Comparison of ENCODE assay signal across 16 cellular contexts in the genomic region with DNA sequence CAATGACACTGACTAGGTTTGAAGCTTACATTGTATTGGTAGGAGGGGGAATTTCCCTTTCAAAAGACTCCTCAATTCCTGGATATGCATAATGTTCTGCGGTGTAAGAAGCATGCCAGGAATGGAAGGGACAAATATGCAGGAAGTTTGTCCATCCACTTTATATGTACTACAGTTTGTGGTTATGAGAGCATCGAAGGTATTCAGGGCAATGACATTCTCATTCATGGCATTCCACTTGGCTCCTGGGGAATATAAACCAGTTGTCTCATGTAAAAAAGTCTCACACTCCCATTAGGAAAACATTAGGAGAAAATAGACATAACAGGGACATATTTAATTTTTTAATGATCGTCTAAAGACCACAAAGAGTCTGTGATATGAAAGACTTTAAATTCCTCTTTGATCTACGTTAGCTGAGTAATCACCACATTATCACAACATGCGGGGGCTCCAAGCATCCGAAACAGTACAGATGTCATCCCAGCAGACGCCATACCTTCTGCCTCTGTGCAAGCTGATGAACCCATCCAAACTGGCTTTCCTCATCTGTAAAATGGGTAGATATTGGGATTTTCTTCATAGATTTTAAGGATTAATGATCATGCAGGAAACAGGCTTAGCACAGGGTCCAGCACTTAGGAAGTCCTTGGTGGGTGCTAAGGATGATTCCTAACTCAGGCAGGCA.
DNase-seq lines count a peak whose midpoint lies in the region; ATAC-seq and FAIRE-seq lines count a peak whose summit lies in the region.
"Had no signal": no experiment of that assay in that cellular context is flagged by ENCODE, and none has a peak within 500 bp of the region (broad histone marks: within the 10 kb centered on the region; RNA-seq: fewer than 3 reads in every experiment).

No MANE protein-coding gene starts in this region.

- peak overlapping the region; percentile 80 for H2BK120ac ChIP-seq in trophoblast cell (ENCODE audit: insufficient read depth, low read length, poor library complexity)

- H3K4me3 ChIP-seq in trophoblast cell (ENCODE audit: low read depth, low read length) = no peak overlapping the region
- no peak overlapping the region for H3K4me3 ChIP-seq in right cardiac atrium (ENCODE audit: low read length)
- H3K4me3 ChIP-seq: right atrium auricular region had no signal

- no peak overlapping the region for H2AK5ac ChIP-seq in trophoblast cell (ENCODE audit: low read length)

- no peaks in the 10 kb centered on the region for H3K36me3 ChIP-seq in trophoblast cell (ENCODE audit: control insufficient read depth in 1 of 2, insufficient read depth in 2 of 2, low read length in 2 of 2)
- H3K36me3 ChIP-seq: right atrium auricular region had no signal

- no peak overlapping the region for H3K4me3 Mint-ChIP-seq in activated T-cell treated with anti-CD3 and anti-CD28 coated beads, Interleukin-2, amount 50 U/mL, for 72 hours
- H3K4me3 Mint-ChIP-seq: type B pancreatic cell had no signal

- no CpG with 5 or more reads among the region's 7 CpGs for WGBS in trophoblast cell (ENCODE audit: extremely low coverage, insufficient coverage, insufficient read length)
- WGBS in right cardiac atrium = 83% methylated on average over 7 of the region's 7 CpGs

- peak overlapping the region; percentile 77 for H2BK5ac ChIP-seq in trophoblast cell (ENCODE audit: low read depth, low read length, poor library complexity)

- DNase-seq in Daoy (ENCODE audit: low read depth) (peak; percentile 97), RCC 7860 (ENCODE audit: low spot score) (peak; percentile 100), epithelial cell of prostate (ENCODE audit: low read depth, low spot score) (peak; percentile 29), trophoblast cell (peak; percentile 76 to 90), right cardiac atrium (no peak), germinal center (ENCODE audit: low spot score) (no peak)
- no peak for DNase-seq in activated T-cell treated with anti-CD3 and anti-CD28 coated beads, Interleukin-2, amount 50 U/mL, for 72 hours
- DNase-seq: activated CD4-positive, alpha-beta T cell treated with anti-CD3 and anti-CD28 coated beads for 4 hours; hippocampal formation; NCI-H1105 treated with DMSO at 0.1 percent for 48 hours; NCI-H526 had no signal

- intact Hi-C loops in right cardiac atrium (cut with DNase I) = no loop called here

- H3K27ac ChIP-seq in epithelial cell of prostate (peak overlapping the region; percentile 68), trophoblast cell (ENCODE audit: low read depth, low read length) (peak overlapping the region; percentile 64), right cardiac atrium (ENCODE audit: low read length) (no peak overlapping the region)
- H3K27ac ChIP-seq: right atrium auricular region had no signal

- no peaks in the 10 kb centered on the region for H3K4me1 Mint-ChIP-seq in activated T-cell treated with anti-CD3 and anti-CD28 coated beads, Interleukin-2, amount 50 U/mL, for 72 hours (ENCODE audit: low read depth)

- ATAC-seq in HG03521 (IDR thresholded peaks at IDR 0.05; ENCODE audit: unreplicated experiment) (no peak), right cardiac atrium (no peak)
- no peak for ATAC-seq in activated T-cell treated with anti-CD3 and anti-CD28 coated beads, Interleukin-2, amount 50 U/mL, for 72 hours (replicated peaks in 1 of 2)

- H3K27me3 ChIP-seq in trophoblast cell (ENCODE audit: insufficient read depth, low read length) (no peaks in the 10 kb centered on the region), right cardiac atrium (ENCODE audit: control insufficient read depth, insufficient read depth) (no peaks in the 10 kb centered on the region)
- H3K27me3 ChIP-seq: right atrium auricular region had no signal

- peak overlapping the region; percentile 86 for H4K91ac ChIP-seq in trophoblast cell (ENCODE audit: low read depth, low read length)

- H2BK12ac ChIP-seq in trophoblast cell (ENCODE audit: low read length) = peak overlapping the region; percentile 80

- H3K27me3 Mint-ChIP-seq in activated T-cell treated with anti-CD3 and anti-CD28 coated beads, Interleukin-2, amount 50 U/mL, for 72 hours (ENCODE audit: low read depth) = no peaks in the 10 kb centered on the region
- H3K27me3 Mint-ChIP-seq: type B pancreatic cell had no signal

- H3K27ac Mint-ChIP-seq in activated T-cell treated with anti-CD3 and anti-CD28 coated beads, Interleukin-2, amount 50 U/mL, for 72 hours = no peak overlapping the region
- H3K27ac Mint-ChIP-seq: activated T-helper 2 cell treated with anti-CD3 and anti-CD28 coated beads, Interferon-gamma antibody, Interleukin-2, Interleukin-4, amounts not matched to agents 10 μg/mL and 5 μg/mL and 100 μg/mL, durations not matched to agents 14 hours and 24 hours and 36 hours; type B pancreatic cell had no signal

- peaks cover 0 to 1% of the 10 kb centered on the region in 2 donors for H3K36me3 Mint-ChIP-seq in activated T-cell treated with anti-CD3 and anti-CD28 coated beads, Interleukin-2, amount 50 U/mL, for 72 hours (ENCODE audit: insufficient read depth in 2 of 2)
- H3K36me3 Mint-ChIP-seq: type B pancreatic cell had no signal

- H2AFZ ChIP-seq in trophoblast cell (ENCODE audit: insufficient read depth, low read length, poor library complexity) = no peak overlapping the region

- H3K18ac ChIP-seq in trophoblast cell (ENCODE audit: low read length) = no peak overlapping the region

- H3K9me3 ChIP-seq in trophoblast cell (ENCODE audit: insufficient read depth, low read depth, low read length) (peaks cover 2% of the 10 kb centered on the region), right cardiac atrium (ENCODE audit: control insufficient read depth, low read length) (no peaks in the 10 kb centered on the region)
- H3K9me3 ChIP-seq: right atrium auricular region had no signal

- no peaks in the 10 kb centered on the region for H3K79me2 ChIP-seq in trophoblast cell (ENCODE audit: control insufficient read depth, insufficient read depth, low read length, poor library complexity)

- H3K4me1 ChIP-seq in trophoblast cell (ENCODE audit: control insufficient read depth in 1 of 2, insufficient read depth in 2 of 2, low read length in 2 of 2) (peaks cover 4 to 11% of the 10 kb centered on the region in 2 experiments), right cardiac atrium (ENCODE audit: control insufficient read depth, insufficient read depth, low read length) (no peaks in the 10 kb centered on the region)
- H3K4me1 ChIP-seq: right atrium auricular region had no signal

- no peak overlapping the region for H3K23ac ChIP-seq in trophoblast cell (ENCODE audit: low read length)

- peak; percentile 99 for FAIRE-seq in RCC 7860 (lab: Jason Lieb, UNC)
- FAIRE-seq: colon had no signal

- H3K14ac ChIP-seq in trophoblast cell (ENCODE audit: low read length) = no peak overlapping the region

- peak overlapping the region; percentile 59 for H4K8ac ChIP-seq in trophoblast cell (ENCODE audit: low read depth, low read length)

- no peak overlapping the region for H4K12ac ChIP-seq in trophoblast cell (ENCODE audit: low read depth, low read length)

- H3K9me3 Mint-ChIP-seq in activated T-cell treated with anti-CD3 and anti-CD28 coated beads, Interleukin-2, amount 50 U/mL, for 72 hours = peaks cover 4 to 6% of the 10 kb centered on the region in 2 donors
- H3K9me3 Mint-ChIP-seq: activated T-helper 2 cell treated with anti-CD3 and anti-CD28 coated beads, Interferon-gamma antibody, Interleukin-2, Interleukin-4, amounts not matched to agents 10 μg/mL and 5 μg/mL and 100 μg/mL, durations not matched to agents 14 hours and 24 hours and 36 hours had no signal

- H3K9ac ChIP-seq in trophoblast cell (ENCODE audit: low read length) = no peak overlapping the region

- no peak overlapping the region for H3K4ac ChIP-seq in trophoblast cell (ENCODE audit: low read depth, low read length)

- peaks cover 6% of the 10 kb centered on the region for H3K79me1 ChIP-seq in trophoblast cell (ENCODE audit: low read length)

- H3K4me2 ChIP-seq in trophoblast cell (ENCODE audit: low read length) = no peak overlapping the region

Comparison
In these comparisons a context has a peak if more than half of its experiments do, and no peak if none do; other contexts are left out.
1. DNase-seq: peak in Daoy (single experiment), RCC 7860 (single experiment), epithelial cell of prostate (single experiment) and trophoblast cell (2 of 2); none in right cardiac atrium (0 of 3), activated T-cell treated with anti-CD3 and anti-CD28 coated beads, Interleukin-2, amount 50 U/mL, for 72 hours (0 of 2) and germinal center (single experiment).